ENCODE assay signal across 18 cellular contexts in the genomic region with DNA sequence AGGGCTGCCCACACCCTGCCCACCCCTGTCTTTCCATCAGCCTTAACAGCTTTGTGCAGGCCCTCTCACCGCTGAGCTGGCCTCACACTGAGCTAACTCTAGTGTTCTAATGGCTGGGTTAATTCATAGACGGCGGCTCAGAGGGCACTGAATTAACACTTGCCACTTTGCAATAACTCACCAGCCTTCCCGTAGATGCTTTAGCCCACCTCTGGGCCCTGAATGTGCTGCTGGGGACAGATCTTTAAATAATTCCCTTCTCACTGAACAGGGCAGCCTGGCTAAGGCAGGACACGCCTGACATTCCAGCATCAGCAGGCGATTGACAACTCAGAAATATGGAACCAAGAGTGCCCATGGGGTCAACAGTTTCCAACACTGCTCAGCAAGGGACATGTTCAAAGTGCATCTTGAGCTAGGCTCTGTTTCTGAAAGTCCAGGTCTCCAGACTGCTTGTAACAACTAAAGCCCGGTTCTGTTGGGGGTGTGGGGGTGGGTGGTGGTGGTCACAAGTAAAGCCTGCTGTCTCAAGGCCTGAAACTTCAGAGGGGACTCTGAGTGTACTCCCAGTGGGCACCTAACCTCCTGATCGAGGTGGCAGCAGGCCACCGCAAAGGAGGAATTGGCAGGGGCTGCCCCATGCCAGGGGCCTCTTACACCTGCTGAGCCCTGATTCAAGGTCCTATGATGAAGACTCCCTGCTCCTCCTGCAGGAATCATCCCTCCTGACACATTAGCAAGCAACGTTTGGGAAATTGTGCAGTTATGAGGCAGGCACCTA.
"Had no signal": no experiment of that assay in that cellular context is flagged by ENCODE, and none has a peak within 500 bp of the region (broad histone marks: within the 10 kb centered on the region; RNA-seq: fewer than 3 reads in every experiment).

No MANE protein-coding gene starts in this region.

- DNase-seq: activated CD4-positive, alpha-beta T cell treated with anti-CD3 and anti-CD28 coated beads, Interleukin-2, amount 50 U/mL, for 48 hours; activated CD8-positive, alpha-beta memory T cell treated with anti-CD3 and anti-CD28 coated beads, Interleukin-2, amount 50 U/mL, for 48 hours; activated naive CD4-positive, alpha-beta T cell treated with Interleukin-2 at 50 U/mL for 16 hours; activated naive CD8-positive, alpha-beta T cell treated with anti-CD3 and anti-CD28 coated beads for 36 hours; activated T-cell treated with anti-CD3 and anti-CD28 coated beads, Interleukin-2, amount 50 U/mL, for 4 hours; amniotic stem cell; colonic mucosa; kidney; lower lobe of right lung; nucleus accumbens; posterior cingulate gyrus; sigmoid colon; stimulated activated CD4-positive, alpha-beta T cell treated with anti-CD3 and anti-CD28 coated beads, Interleukin-15, amount 100 ng/mL, for 24 hours; stimulated activated naive B cell treated with anti-CD40 and anti-IgM and Interleukin-4, amounts not matched to agents 10 μg/mL and 1 μg/mL and 100 μg/mL, for 72 hours; T-cell; transverse colon had no signal

- H3K9me3 ChIP-seq: colonic mucosa, lower lobe of right lung, sigmoid colon, transverse colon, vagina had no signal

- H3K4me2 ChIP-seq: smooth muscle cell had no signal

- H3K27ac ChIP-seq: colonic mucosa, lower lobe of right lung, sigmoid colon, transverse colon, vagina had no signal

- H3K27me3 ChIP-seq: colonic mucosa, transverse colon, vagina had no signal

- H3K4me3 ChIP-seq: colonic mucosa, lower lobe of right lung, sigmoid colon, smooth muscle cell, transverse colon, vagina had no signal

- H3K36me3 ChIP-seq: colonic mucosa, lower lobe of right lung, sigmoid colon, transverse colon, vagina had no signal

- H3K4me1 ChIP-seq: colonic mucosa, lower lobe of right lung, sigmoid colon, transverse colon had no signal
